8 cellular contexts compared by ENCODE assay signal in genomic region chr2:159118115-159118858, GRCh38.
A peak's percentile ranks its signal among the peaks of the same experiment; 100 is the strongest.
DNase-seq lines count a peak whose midpoint lies in the region; ATAC-seq and TF ChIP-seq lines count a peak whose summit lies in the region.

No MANE protein-coding gene starts in this region.

- ATAC-seq in GM18907 (IDR thresholded peaks at IDR 0.05; ENCODE audit: unreplicated experiment) (peak; percentile 92), HG03135 (IDR thresholded peaks at IDR 0.05; ENCODE audit: unreplicated experiment) (peak; percentile 83)

- TF ChIP-seq CTCF in choroid plexus epithelial cell (conservative IDR thresholded peaks at IDR 0.05; ENCODE audit: low read depth, low read length) (peak; percentile 96), liver (IDR thresholded peaks at IDR 0.05; ENCODE audit: low read depth, low read length, missing input control) (peak; percentile 90)

- peak overlapping the region in 1 of 2 donors; percentile 4 for H3K27ac ChIP-seq in liver (ENCODE audit: low read depth in 1 of 2, low read length in 2 of 2)

- H3K36me3 ChIP-seq in liver (ENCODE audit: control insufficient read depth in 4 of 4, insufficient read depth in 3 of 4, low read depth in 1 of 4, low read length in 3 of 4) = no peaks in the 10 kb centered on the region

- H3K9ac ChIP-seq in liver (ENCODE audit: low read depth in 1 of 2, low read length in 2 of 2) = no peak overlapping the region

- WGBS in liver = 46% methylated on average over 11 of the region's 11 CpGs

- DNase-seq in AML-193 (lab: John Stamatoyannopoulos, UW) = peak; percentile 43 to 73
- DNase-seq in NCI-H345 (lab: John Stamatoyannopoulos, UW) = peak; percentile 58
- peak; percentile 69 to 73 for DNase-seq in activated CD4-positive, alpha-beta T cell treated with anti-CD3 and anti-CD28 coated beads for 24 hours (ENCODE audit: low read depth in 2 of 2)
- peak; percentile 94 for DNase-seq in choroid plexus epithelial cell (ENCODE audit: low read depth)
- peak; percentile 65 to 78 (median 65) for DNase-seq in stimulated activated CD4-positive, alpha-beta T cell treated with anti-CD3 and anti-CD28 coated beads, TNF-alpha, amount 100 ng/mL, for 48 hours (ENCODE audit: low read depth in 3 of 3)

- no peaks in the 10 kb centered on the region for H3K27me3 ChIP-seq in liver (ENCODE audit: control insufficient read depth in 4 of 4, insufficient read depth in 4 of 4, low read length in 3 of 4)

- TF ChIP-seq RAD21 in liver (IDR thresholded peaks at IDR 0.05) = peak; percentile 98 to 99

- H3K9me3 ChIP-seq in liver (ENCODE audit: control insufficient read depth in 4 of 4, low read length in 3 of 4) = no peaks in the 10 kb centered on the region

- no peak overlapping the region for H3K4me3 ChIP-seq in choroid plexus epithelial cell (ENCODE audit: low read depth, low read length)
- H3K4me3 ChIP-seq in liver (ENCODE audit: low read depth in 1 of 3, low read length in 3 of 3) = no peak overlapping the region

- peaks cover 0 to 4% (median 0%) of the 10 kb centered on the region in 4 donors for H3K4me1 ChIP-seq in liver (ENCODE audit: control insufficient read depth in 4 of 4, insufficient read depth in 4 of 4, low read length in 3 of 4)

TF ChIP-seq in liver, 16 proteins besides CTCF, POLR2A, EP300 and RAD21:
- no peak for TF ChIP-seq HNF4G (IDR thresholded peaks at IDR 0.05)
- TF ChIP-seq YY1 (IDR thresholded peaks at IDR 0.05) = no peak
- no peak for TF ChIP-seq EGR1 (IDR thresholded peaks at IDR 0.05; ENCODE audit: low read depth in 2 of 2)
- TF ChIP-seq TAF1 (conservative IDR thresholded peaks at IDR 0.05) = no peak
- TF ChIP-seq SP1 (IDR thresholded peaks at IDR 0.05) = no peak
- TF ChIP-seq FOXA1 (IDR thresholded peaks at IDR 0.05) = no peak
- no peak for TF ChIP-seq RXRA (IDR thresholded peaks at IDR 0.05)
- TF ChIP-seq HNF4A (conservative IDR thresholded peaks at IDR 0.05) = no peak
